21 cellular contexts compared by ENCODE assay signal in genomic region chr14:76377675-76378074, GRCh38. TPM values are rescaled to one million over a fixed set of nuclear protein-coding genes. Genes with fewer than 3 reads are reported as not detected.
DNase-seq lines count a peak whose midpoint lies in the region; ATAC-seq and TF ChIP-seq lines count a peak whose summit lies in the region.
"Had no signal": no experiment of that assay in that cellular context is flagged by ENCODE, and none has a peak within 500 bp of the region (broad histone marks: within the 10 kb centered on the region; RNA-seq: fewer than 3 reads in every experiment).

No MANE protein-coding gene starts in this region.

- no peak for DNase-seq in stimulated activated naive CD8-positive, alpha-beta T cell treated with anti-CD3 and anti-CD28 coated beads, Interleukin-15, amount 100 ng/mL, for 72 hours
- no peak for DNase-seq in stimulated activated naive CD8-positive, alpha-beta T cell treated with anti-CD3 and anti-CD28 coated beads, Interleukin-15, Interleukin-2, amounts not matched to agents 100 U/mL and 50 U/mL, for 24 hours
- no peak for DNase-seq in coronary artery (ENCODE audit: low spot score)
- no peak for DNase-seq in DMS53 (lab: John Stamatoyannopoulos, UW)
- no peak for DNase-seq in activated naive CD8-positive, alpha-beta T cell treated with anti-CD3 and anti-CD28 coated beads, Interleukin-2, amount 50 U/mL, for 24 hours
- DNase-seq: activated CD4-positive, alpha-beta T cell treated with anti-CD3 and anti-CD28 coated beads, Interleukin-2, amount 50 U/mL, for 48 hours; activated naive CD8-positive, alpha-beta T cell treated with anti-CD3 and anti-CD28 coated beads, Interleukin-2, amount 10 ng/mL, durations not matched to agents 7 days and 5 days; activated T-cell treated with anti-CD3 and anti-CD28 coated beads, Interleukin-2, amount 50 U/mL, for 4 hours; CD4-positive, alpha-beta memory T cell; EL; NCI-H526; Right ventricle myocardium superior; stimulated activated CD4-positive, alpha-beta T cell treated with anti-CD3 and anti-CD28 coated beads, Interleukin-12 subunit alpha, Interleukin-12 subunit beta, amount 100 ng/mL, for 4 hours; transverse colon had no signal

- H3K4me3 ChIP-seq in coronary artery: peak overlapping the region; percentile 61
- H3K4me3 ChIP-seq in neural cell (ENCODE audit: low read length): peak overlapping the region; percentile 66

- no peak for TF ChIP-seq RAD21 in neural cell (conservative IDR thresholded peaks at IDR 0.05)

- no peak for TF ChIP-seq EP300 in neural cell (conservative IDR thresholded peaks at IDR 0.05; ENCODE audit: poor library complexity, severe bottlenecking)

- no peak overlapping the region for H3K4me2 ChIP-seq in neural cell (ENCODE audit: low read length)

- H3K36me3 Mint-ChIP-seq in activated naive CD8-positive, alpha-beta T cell treated with anti-CD3 and anti-CD28 coated beads, Interleukin-2, amount 50 U/mL, for 24 hours (ENCODE audit: low read depth): no peaks in the 10 kb centered on the region
- H3K36me3 Mint-ChIP-seq: activated naive CD8-positive, alpha-beta T cell treated with anti-CD3 and anti-CD28 coated beads, Interleukin-2, amount 10 ng/mL, durations not matched to agents 7 days and 5 days; CD4-positive, alpha-beta memory T cell; naive thymus-derived CD8-positive, alpha-beta T cell had no signal

- H3K27ac ChIP-seq in coronary artery (no peak overlapping the region), neural cell (ENCODE audit: low read length) (no peak overlapping the region)
- H3K27ac ChIP-seq: esophagus muscularis mucosa, transverse colon, VCaP had no signal

- H3K79me2 ChIP-seq in neural cell (replicated peaks; ENCODE audit: insufficient read depth, low read length): no peaks in the 10 kb centered on the region

- TF ChIP-seq CTCF in coronary artery (IDR thresholded peaks at IDR 0.05) (no peak), neural cell (IDR thresholded peaks at IDR 0.05; ENCODE audit: poor library complexity, severe bottlenecking) (no peak)

- ATAC-seq in stimulated activated naive CD8-positive, alpha-beta T cell treated with anti-CD3 and anti-CD28 coated beads, Interleukin-15, amount 100 ng/mL, for 72 hours: no peak
- ATAC-seq in stimulated activated naive CD8-positive, alpha-beta T cell treated with anti-CD3 and anti-CD28 coated beads, Interleukin-15, Interleukin-2, amounts not matched to agents 100 U/mL and 50 U/mL, for 24 hours: no peak
- ATAC-seq in GM21515 (IDR thresholded peaks at IDR 0.05; ENCODE audit: unreplicated experiment) (no peak), HG03565 (IDR thresholded peaks at IDR 0.05; ENCODE audit: unreplicated experiment) (no peak)
- no peak for ATAC-seq in activated naive CD8-positive, alpha-beta T cell treated with anti-CD3 and anti-CD28 coated beads, Interleukin-2, amount 50 U/mL, for 24 hours
- ATAC-seq: activated T-cell treated with anti-CD3 and anti-CD28 coated beads, Interleukin-2, amount 50 U/mL, for 4 hours; naive thymus-derived CD8-positive, alpha-beta T cell had no signal

- H3K9me2 ChIP-seq in neural cell (ENCODE audit: insufficient read depth, low read length): no peaks in the 10 kb centered on the region

- H3K4me3 Mint-ChIP-seq in stimulated activated naive CD8-positive, alpha-beta T cell treated with anti-CD3 and anti-CD28 coated beads, Interleukin-15, amount 100 ng/mL, for 72 hours: peak overlapping the region; percentile 23 to 32
- H3K4me3 Mint-ChIP-seq in activated naive CD8-positive, alpha-beta T cell treated with anti-CD3 and anti-CD28 coated beads, Interleukin-2, amount 50 U/mL, for 24 hours: no peak overlapping the region
- H3K4me3 Mint-ChIP-seq: activated naive CD8-positive, alpha-beta T cell treated with anti-CD3 and anti-CD28 coated beads, Interleukin-2, amount 10 ng/mL, durations not matched to agents 7 days and 5 days; activated T-cell treated with anti-CD3 and anti-CD28 coated beads, Interleukin-2, amount 50 U/mL, for 4 hours had no signal

- no peaks in the 10 kb centered on the region for H3K9me3 Mint-ChIP-seq in stimulated activated naive CD8-positive, alpha-beta T cell treated with anti-CD3 and anti-CD28 coated beads, Interleukin-15, amount 100 ng/mL, for 72 hours
- no peaks in the 10 kb centered on the region for H3K9me3 Mint-ChIP-seq in activated naive CD8-positive, alpha-beta T cell treated with anti-CD3 and anti-CD28 coated beads, Interleukin-2, amount 50 U/mL, for 24 hours
- H3K9me3 Mint-ChIP-seq: activated naive CD8-positive, alpha-beta T cell treated with anti-CD3 and anti-CD28 coated beads, Interleukin-2, amount 10 ng/mL, durations not matched to agents 7 days and 5 days; activated T-cell treated with anti-CD3 and anti-CD28 coated beads, Interleukin-2, amount 50 U/mL, for 4 hours had no signal

- H3F3A ChIP-seq in neural cell (ENCODE audit: insufficient read depth, low read length, poor library complexity, severe bottlenecking): no peaks in the 10 kb centered on the region

- H3K27me3 Mint-ChIP-seq in stimulated activated naive CD8-positive, alpha-beta T cell treated with anti-CD3 and anti-CD28 coated beads, Interleukin-15, amount 100 ng/mL, for 72 hours: peaks cover 89% of the 10 kb centered on the region
- peaks cover 73% of the 10 kb centered on the region for H3K27me3 Mint-ChIP-seq in activated naive CD8-positive, alpha-beta T cell treated with anti-CD3 and anti-CD28 coated beads, Interleukin-2, amount 50 U/mL, for 24 hours

- H3K27ac Mint-ChIP-seq in stimulated activated naive CD8-positive, alpha-beta T cell treated with anti-CD3 and anti-CD28 coated beads, Interleukin-15, amount 100 ng/mL, for 72 hours: no peak overlapping the region
- no peak overlapping the region for H3K27ac Mint-ChIP-seq in activated naive CD8-positive, alpha-beta T cell treated with anti-CD3 and anti-CD28 coated beads, Interleukin-2, amount 50 U/mL, for 24 hours
- H3K27ac Mint-ChIP-seq: activated naive CD8-positive, alpha-beta T cell treated with anti-CD3 and anti-CD28 coated beads, Interleukin-2, amount 10 ng/mL, durations not matched to agents 7 days and 5 days; CD4-positive, alpha-beta memory T cell; naive thymus-derived CD8-positive, alpha-beta T cell had no signal

- no peaks in the 10 kb centered on the region for H3K9me3 ChIP-seq in neural cell (ENCODE audit: low read length)
- H3K9me3 ChIP-seq: esophagus muscularis mucosa, transverse colon had no signal

- peaks cover 11% of the 10 kb centered on the region for H3K4me1 Mint-ChIP-seq in stimulated activated naive CD8-positive, alpha-beta T cell treated with anti-CD3 and anti-CD28 coated beads, Interleukin-15, amount 100 ng/mL, for 72 hours
- H3K4me1 Mint-ChIP-seq in activated naive CD8-positive, alpha-beta T cell treated with anti-CD3 and anti-CD28 coated beads, Interleukin-2, amount 50 U/mL, for 24 hours: peaks cover 4% of the 10 kb centered on the region

- no peaks in the 10 kb centered on the region for H3K36me3 ChIP-seq in neural cell (ENCODE audit: insufficient read depth, low read length)
- H3K36me3 ChIP-seq: esophagus muscularis mucosa, transverse colon had no signal

- peaks cover 68% of the 10 kb centered on the region for H3K27me3 ChIP-seq in neural cell (ENCODE audit: insufficient read depth, low read depth, low read length)

- no peaks in the 10 kb centered on the region for H4K20me1 ChIP-seq in neural cell (ENCODE audit: insufficient read depth)

- no peak overlapping the region for H2AFZ ChIP-seq in neural cell (ENCODE audit: low read depth, low read length)

- H3K9ac ChIP-seq in neural cell (ENCODE audit: low read length): no peak overlapping the region

TF ChIP-seq in neural cell, 6 proteins besides CTCF, POLR2A, EP300 and RAD21:
- no peak for TF ChIP-seq SMC3 (conservative IDR thresholded peaks at IDR 0.05; ENCODE audit: poor library complexity)
- no peak for TF ChIP-seq EZH2 (IDR thresholded peaks at IDR 0.05; ENCODE audit: borderline replicate concordance, insufficient read depth, low read length, poor library complexity, severe bottlenecking)
- no peak for TF ChIP-seq POLR2AphosphoS5 (IDR thresholded peaks at IDR 0.05)
- TF ChIP-seq TAF1 (IDR thresholded peaks at IDR 0.05; ENCODE audit: low read depth): no peak
- TF ChIP-seq, protein P1, sequence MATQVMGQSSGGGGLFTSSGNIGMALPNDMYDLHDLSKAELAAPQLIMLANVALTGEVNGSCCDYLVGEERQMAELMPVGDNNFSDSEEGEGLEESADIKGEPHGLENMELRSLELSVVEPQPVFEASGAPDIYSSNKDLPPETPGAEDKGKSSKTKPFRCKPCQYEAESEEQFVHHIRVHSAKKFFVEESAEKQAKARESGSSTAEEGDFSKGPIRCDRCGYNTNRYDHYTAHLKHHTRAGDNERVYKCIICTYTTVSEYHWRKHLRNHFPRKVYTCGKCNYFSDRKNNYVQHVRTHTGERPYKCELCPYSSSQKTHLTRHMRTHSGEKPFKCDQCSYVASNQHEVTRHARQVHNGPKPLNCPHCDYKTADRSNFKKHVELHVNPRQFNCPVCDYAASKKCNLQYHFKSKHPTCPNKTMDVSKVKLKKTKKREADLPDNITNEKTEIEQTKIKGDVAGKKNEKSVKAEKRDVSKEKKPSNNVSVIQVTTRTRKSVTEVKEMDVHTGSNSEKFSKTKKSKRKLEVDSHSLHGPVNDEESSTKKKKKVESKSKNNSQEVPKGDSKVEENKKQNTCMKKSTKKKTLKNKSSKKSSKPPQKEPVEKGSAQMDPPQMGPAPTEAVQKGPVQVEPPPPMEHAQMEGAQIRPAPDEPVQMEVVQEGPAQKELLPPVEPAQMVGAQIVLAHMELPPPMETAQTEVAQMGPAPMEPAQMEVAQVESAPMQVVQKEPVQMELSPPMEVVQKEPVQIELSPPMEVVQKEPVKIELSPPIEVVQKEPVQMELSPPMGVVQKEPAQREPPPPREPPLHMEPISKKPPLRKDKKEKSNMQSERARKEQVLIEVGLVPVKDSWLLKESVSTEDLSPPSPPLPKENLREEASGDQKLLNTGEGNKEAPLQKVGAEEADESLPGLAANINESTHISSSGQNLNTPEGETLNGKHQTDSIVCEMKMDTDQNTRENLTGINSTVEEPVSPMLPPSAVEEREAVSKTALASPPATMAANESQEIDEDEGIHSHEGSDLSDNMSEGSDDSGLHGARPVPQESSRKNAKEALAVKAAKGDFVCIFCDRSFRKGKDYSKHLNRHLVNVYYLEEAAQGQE (IDR thresholded peaks at IDR 0.05; ENCODE audit: borderline replicate concordance): no peak
- no peak for TF ChIP-seq MXI1 (conservative IDR thresholded peaks at IDR 0.05; ENCODE audit: poor library complexity, severe bottlenecking)
TF ChIP-seq in neural cell: peak in this region for 0.

RNA-seq across cellular contexts. Expression of gene ESRRB, which starts 1.7 kb away (rescaled TPM):
- 0.59 and 1.9 TPM in 2 replicates for polyA plus RNA-seq in neural cell
- 1.0 and 1.2 TPM in 2 replicates for polyA minus RNA-seq in neural cell
- polyA plus RNA-seq: AG04450; CD4-positive, alpha-beta memory T cell; naive thymus-derived CD8-positive, alpha-beta T cell had no signal
